ENCODE assay signal across 15 cellular contexts in genomic region chr1:208997726-208998312, GRCh38.
A peak's percentile ranks its signal among the peaks of the same experiment; 100 is the strongest.
DNase-seq lines count a peak whose midpoint lies in the region; ATAC-seq, FAIRE-seq and TF ChIP-seq lines count a peak whose summit lies in the region.
"Had no signal": no experiment of that assay in that cellular context is flagged by ENCODE, and none has a peak within 500 bp of the region (broad histone marks: within the 10 kb centered on the region; RNA-seq: fewer than 3 reads in every experiment).

No MANE protein-coding gene starts in this region.

- no peaks in the 10 kb centered on the region for H4K20me1 ChIP-seq in HepG2 (ENCODE audit: insufficient read depth, low read length)

- ATAC-seq in HepG2 (no peak), HG03159 (IDR thresholded peaks at IDR 0.05; ENCODE audit: unreplicated experiment) (no peak), Right ventricle myocardium inferior (no peak)
- ATAC-seq: CD8-positive, alpha-beta T cell; T-cell had no signal

- no TSS peak for BruUV-seq in HepG2 (replicated peaks; lab: Mats Ljungman, UMichigan)

- H3K36me3 ChIP-seq in liver (ENCODE audit: control insufficient read depth in 4 of 4, insufficient read depth in 3 of 4, low read depth in 1 of 4, low read length in 3 of 4) (no peaks in the 10 kb centered on the region), HepG2 (replicated peaks in 1 of 2; ENCODE audit: control insufficient read depth in 1 of 2, insufficient read depth in 2 of 2, low read length in 2 of 2) (no peaks in the 10 kb centered on the region)
- H3K36me3 ChIP-seq: ovary had no signal

- H3K27ac ChIP-seq in liver (ENCODE audit: low read depth in 1 of 2, low read length in 2 of 2) (no peak overlapping the region), HepG2 (ENCODE audit: extremely low read length, insufficient read depth, low read length) (no peak overlapping the region)
- H3K27ac ChIP-seq: ovary had no signal

- no peak overlapping the region for H2AFZ ChIP-seq in HepG2 (ENCODE audit: low read length)

- CTCF ChIA-PET in HepG2 (lab: Yijun Ruan, JAX; ENCODE audit: low intra/inter-chr PET ratio, low total read pairs) = no interaction called here

- in situ Hi-C loops in HepG2 (cut with HindIII; ENCODE audit: extremely low pct_ligation_motif_present, low pct_unique_long_range_greater_than_20kb) = no loop called here

- FAIRE-seq in HepG2 (lab: Jason Lieb, UNC) (no peak), GM12892 (lab: Jason Lieb, UNC) (no peak)
- FAIRE-seq: H54 had no signal

- H3K79me2 ChIP-seq in HepG2 (ENCODE audit: insufficient read depth, low read length) = no peaks in the 10 kb centered on the region

- H3K4me2 ChIP-seq in HepG2 (ENCODE audit: low read depth, low read length) = no peak overlapping the region

- DNase-seq in HepG2 (ENCODE audit: low spot score) (no peak), RPMI7951 (ENCODE audit: low read depth) (peak; percentile 17), fibroblast of pulmonary artery (ENCODE audit: low read depth) (peak; percentile 65), kidney tubule cell (ENCODE audit: low spot score) (no peak), GM12892 (ENCODE audit: insufficient read length) (no peak), Right ventricle myocardium inferior (ENCODE audit: missing footprints) (no peak)
- DNase-seq: activated CD8-positive, alpha-beta memory T cell treated with anti-CD3 and anti-CD28 coated beads, Interleukin-2, amount 50 U/mL, for 4 hours; CD8-positive, alpha-beta T cell; cerebellar nuclear complex; NCI-H2081; ovary; T-cell had no signal

- H3K4me3 ChIP-seq in liver (ENCODE audit: low read depth in 1 of 3, low read length in 3 of 3) = no peak overlapping the region
- H3K4me3 ChIP-seq in HepG2 (replicated peaks in 1 of 3; ENCODE audit: insufficient read depth in 1 of 3, low read depth in 2 of 3, low read length in 3 of 3) = no peak overlapping the region
- no peak overlapping the region for H3K4me3 ChIP-seq in fibroblast of pulmonary artery (replicated peaks; ENCODE audit: low read depth, low read length)
- H3K4me3 ChIP-seq: ovary had no signal

- H3K9ac ChIP-seq in liver (ENCODE audit: low read depth in 1 of 2, low read length in 2 of 2) = no peak overlapping the region
- H3K9ac ChIP-seq in HepG2 (ENCODE audit: insufficient read depth, low read depth, low read length) = no peak overlapping the region

- TF ChIP-seq POLR2A in HepG2 (IDR thresholded peaks at IDR 0.05; ENCODE audit: insufficient read depth in 1 of 2, low read depth in 2 of 2, low read length in 2 of 2) = no peak
- TF ChIP-seq POLR2A in GM12892 (IDR thresholded peaks at IDR 0.05; ENCODE audit: low read depth, low read length) = no peak

- 80% methylated on average over 2 of the region's 2 CpGs for WGBS in liver
- 54% methylated on average over 2 of the region's 2 CpGs for WGBS in HepG2 (ENCODE audit: low lambda C conversion rate)

- H3K9me3 ChIP-seq in liver (ENCODE audit: control insufficient read depth in 4 of 4, low read length in 3 of 4) (no peaks in the 10 kb centered on the region), HepG2 (ENCODE audit: low read length) (no peaks in the 10 kb centered on the region)
- H3K9me3 ChIP-seq: ovary had no signal

- intact Hi-C loops in HepG2 (cut with micrococcal nuclease; ENCODE audit: unreplicated experiment) (no loop called here), Right ventricle myocardium inferior (cut with DNase I) (no loop called here)

- TF ChIP-seq RAD21 in liver (IDR thresholded peaks at IDR 0.05) (peak; percentile 33 to 48), HepG2 (CRISPR knock-in tag; IDR thresholded peaks at IDR 0.05) (no peak)

- TF ChIP-seq CTCF in liver (IDR thresholded peaks at IDR 0.05; ENCODE audit: low read depth, low read length, missing input control) (peak; percentile 7), HepG2 (CRISPR knock-in tag; IDR thresholded peaks at IDR 0.05) (no peak), fibroblast of pulmonary artery (IDR thresholded peaks at IDR 0.05; ENCODE audit: low read length, missing control alignments) (peak; percentile 83)

- no peaks in the 10 kb centered on the region for H3K4me1 ChIP-seq in liver (ENCODE audit: control insufficient read depth in 4 of 4, insufficient read depth in 4 of 4, low read length in 3 of 4)
- no peaks in the 10 kb centered on the region for H3K4me1 ChIP-seq in HepG2 (ENCODE audit: insufficient read depth, low read length)

- no peaks in the 10 kb centered on the region for H3K27me3 ChIP-seq in liver (ENCODE audit: control insufficient read depth in 4 of 4, insufficient read depth in 4 of 4, low read length in 3 of 4)
- H3K27me3 ChIP-seq in HepG2 (ENCODE audit: control insufficient read depth in 1 of 2, insufficient read depth in 2 of 2, low read length in 2 of 2) = no peaks in the 10 kb centered on the region
- H3K27me3 ChIP-seq: ovary had no signal

- no peak for TF ChIP-seq EP300 in HepG2 (IDR thresholded peaks at IDR 0.05; ENCODE audit: low read depth in 2 of 2, low read length in 2 of 2)
- TF ChIP-seq EP300 in HepG2 (CRISPR knock-in tag; IDR thresholded peaks at IDR 0.05; ENCODE audit: borderline replicate concordance) = no peak

- POLR2A ChIA-PET in HepG2 (lab: Yijun Ruan, JAX) = no interaction called here

TF ChIP-seq in liver, 16 proteins besides CTCF, POLR2A, EP300 and RAD21:
- TF ChIP-seq GABPA (IDR thresholded peaks at IDR 0.05 in 1 of 2, conservative IDR thresholded peaks at IDR 0.05 in 1 of 2) = no peak
- no peak for TF ChIP-seq ZBTB33 (IDR thresholded peaks at IDR 0.05)

TF ChIP-seq in HepG2, 621 proteins besides CTCF, POLR2A, EP300 and RAD21 (continues in another document):
- TF ChIP-seq KLF16 (CRISPR knock-in tag; IDR thresholded peaks at IDR 0.05) = no peak
- no peak for TF ChIP-seq DNMT1 (CRISPR knock-in tag; IDR thresholded peaks at IDR 0.05)
- TF ChIP-seq XBP1 (CRISPR knock-in tag; IDR thresholded peaks at IDR 0.05) = no peak
- TF ChIP-seq DR1 (CRISPR knock-in tag; IDR thresholded peaks at IDR 0.05) = no peak
- TF ChIP-seq REST (IDR thresholded peaks at IDR 0.05; ENCODE audit: borderline replicate concordance in 1 of 2, low read depth in 1 of 2, low read length in 2 of 2) = no peak
- TF ChIP-seq ZHX2 (IDR thresholded peaks at IDR 0.05; ENCODE audit: low read depth) = no peak
- no peak for TF ChIP-seq ZHX2 (CRISPR knock-in tag; IDR thresholded peaks at IDR 0.05; ENCODE audit: borderline replicate concordance)

Comparison
In these comparisons a context has a peak if more than half of its experiments do, and no peak if none do; other contexts are left out.
1. DNase-seq: peak in RPMI7951 (single experiment) and fibroblast of pulmonary artery (single experiment); none in HepG2 (single experiment), kidney tubule cell (single experiment), GM12892 (single experiment) and Right ventricle myocardium inferior (single experiment).